In genomic region chr6:168035661-168036616, GRCh38 we compare ENCODE assay signal across 8 cellular contexts. TPM values are rescaled to one million over a fixed set of nuclear protein-coding genes. Genes with fewer than 3 reads are reported as not detected.
DNase-seq lines count a peak whose midpoint lies in the region; ATAC-seq, FAIRE-seq and TF ChIP-seq lines count a peak whose summit lies in the region.

No MANE protein-coding gene starts in this region.

- peak overlapping the region; percentile 70 for H3K27ac Mint-ChIP-seq in Calu3 (ENCODE audit: unreplicated experiment)
- H3K27ac Mint-ChIP-seq in stimulated activated naive B cell treated with anti-CD40 and anti-IgM and Interleukin-4, amounts not matched to agents 10 μg/mL and 1 μg/mL and 100 μg/mL, for 72 hours: no peak overlapping the region

- H3K4me3 ChIP-seq in bronchial epithelial cell (ENCODE audit: low read depth, low read length): peak overlapping the region; percentile 1
- peak overlapping the region in 2 of 3 donors; percentile 27 to 50 for H3K4me3 ChIP-seq in liver (ENCODE audit: low read depth in 1 of 3, low read length in 3 of 3)
- H3K4me3 ChIP-seq in upper lobe of left lung: peak overlapping the region in 3 of 4 donors; percentile 23 to 45 (median 41)

- 55% methylated on average over 29 of the region's 29 CpGs for WGBS in liver
- WGBS in upper lobe of left lung, 2 donors: 36 to 65% methylated on average over 26 to 29 of the region's 29 CpGs

- peak; percentile 22 to 52 for ATAC-seq in upper lobe of left lung (ENCODE audit: low FRiP score in 2 of 2)
- no peak for ATAC-seq in stimulated activated naive B cell treated with anti-CD40 and anti-IgM and Interleukin-4, amounts not matched to agents 10 μg/mL and 1 μg/mL and 100 μg/mL, for 72 hours (replicated peaks)
- no peak for ATAC-seq in GM21723 (IDR thresholded peaks at IDR 0.05; ENCODE audit: unreplicated experiment)

- H3K27me3 Mint-ChIP-seq in Calu3 (ENCODE audit: unreplicated experiment): peaks cover 14% of the 10 kb centered on the region
- H3K27me3 Mint-ChIP-seq in stimulated activated naive B cell treated with anti-CD40 and anti-IgM and Interleukin-4, amounts not matched to agents 10 μg/mL and 1 μg/mL and 100 μg/mL, for 72 hours: peaks cover 30 to 35% of the 10 kb centered on the region in 2 donors

- peaks cover 4% of the 10 kb centered on the region for H3K9me3 Mint-ChIP-seq in Calu3 (ENCODE audit: low read depth, unreplicated experiment)
- peaks cover 16 to 18% of the 10 kb centered on the region in 2 donors for H3K9me3 Mint-ChIP-seq in stimulated activated naive B cell treated with anti-CD40 and anti-IgM and Interleukin-4, amounts not matched to agents 10 μg/mL and 1 μg/mL and 100 μg/mL, for 72 hours

- H3K27ac ChIP-seq in liver (ENCODE audit: low read depth in 1 of 2, low read length in 2 of 2) (peak overlapping the region; percentile 43 to 76), upper lobe of left lung (peak overlapping the region; percentile 68 to 80 (median 76))

- H3K4me1 ChIP-seq in liver (ENCODE audit: control insufficient read depth in 4 of 4, insufficient read depth in 4 of 4, low read length in 3 of 4) (peaks cover 0 to 6% (median 4%) of the 10 kb centered on the region in 4 donors), upper lobe of left lung (peaks cover 13 to 22% (median 15%) of the 10 kb centered on the region in 4 donors)

- H3K9ac ChIP-seq in liver (ENCODE audit: low read depth in 1 of 2, low read length in 2 of 2): no peak overlapping the region

- H3K27me3 ChIP-seq in bronchial epithelial cell (ENCODE audit: control insufficient read depth, insufficient read depth, low read length) (no peaks in the 10 kb centered on the region), liver (ENCODE audit: control insufficient read depth in 4 of 4, insufficient read depth in 4 of 4, low read length in 3 of 4) (no peaks in the 10 kb centered on the region), upper lobe of left lung (no peaks in the 10 kb centered on the region)

- H3K36me3 ChIP-seq in bronchial epithelial cell (ENCODE audit: control insufficient read depth, insufficient read depth, low read length): no peaks in the 10 kb centered on the region
- H3K36me3 ChIP-seq in liver (ENCODE audit: control insufficient read depth in 4 of 4, insufficient read depth in 3 of 4, low read depth in 1 of 4, low read length in 3 of 4): no peaks in the 10 kb centered on the region
- H3K36me3 ChIP-seq in upper lobe of left lung: no peaks in the 10 kb centered on the region

- peaks cover 16 to 36% (median 17%) of the 10 kb centered on the region in 4 donors for H3K9me3 ChIP-seq in liver (ENCODE audit: control insufficient read depth in 4 of 4, low read length in 3 of 4)
- peaks cover 20 to 26% (median 25%) of the 10 kb centered on the region in 4 donors for H3K9me3 ChIP-seq in upper lobe of left lung

- intact Hi-C loops in Calu3 (cut with micrococcal nuclease; ENCODE audit: unreplicated experiment): loop anchor here (10.0 kb wide), 2 partner anchors 71 to 101 kb away; no protein-coding TSS in a partner anchor

- FAIRE-seq in bronchial epithelial cell (lab: Jason Lieb, UNC): no peak

- no peak for TF ChIP-seq RAD21 in liver (IDR thresholded peaks at IDR 0.05)

- H3K36me3 Mint-ChIP-seq in Calu3 (ENCODE audit: insufficient read depth, unreplicated experiment): peaks cover 16% of the 10 kb centered on the region
- peaks cover 3% of the 10 kb centered on the region in 2 donors for H3K36me3 Mint-ChIP-seq in stimulated activated naive B cell treated with anti-CD40 and anti-IgM and Interleukin-4, amounts not matched to agents 10 μg/mL and 1 μg/mL and 100 μg/mL, for 72 hours

- no TSS peak for BruUV-seq in Calu3 (replicated peaks; lab: Mats Ljungman, UMichigan)

- CTCF ChIA-PET in Calu3 (lab: Charles Lee): interaction anchor here (0.6 to 1.0 kb wide), 2 partner anchors 12 to 28 kb away, joined by 3 to 7 read pairs; no protein-coding TSS in a partner anchor

- peaks cover 22% of the 10 kb centered on the region for H3K4me1 Mint-ChIP-seq in Calu3 (ENCODE audit: low read depth, unreplicated experiment)
- H3K4me1 Mint-ChIP-seq in stimulated activated naive B cell treated with anti-CD40 and anti-IgM and Interleukin-4, amounts not matched to agents 10 μg/mL and 1 μg/mL and 100 μg/mL, for 72 hours: no peaks in the 10 kb centered on the region

- TF ChIP-seq POLR2A in upper lobe of left lung (IDR thresholded peaks at IDR 0.05): no peak

- H3K4me3 Mint-ChIP-seq in Calu3 (ENCODE audit: low read depth, unreplicated experiment): peak overlapping the region; percentile 87
- no peak overlapping the region for H3K4me3 Mint-ChIP-seq in stimulated activated naive B cell treated with anti-CD40 and anti-IgM and Interleukin-4, amounts not matched to agents 10 μg/mL and 1 μg/mL and 100 μg/mL, for 72 hours

- DNase-seq in Calu3: peak; percentile 47
- peak; percentile 73 for DNase-seq in NCI-H2029 treated with DMSO at 0.1 percent for 48 hours (lab: John Stamatoyannopoulos, UW)
- DNase-seq in bronchial epithelial cell (ENCODE audit: low read depth): no peak
- DNase-seq in upper lobe of left lung: no peak
- no peak for DNase-seq in stimulated activated naive B cell treated with anti-CD40 and anti-IgM and Interleukin-4, amounts not matched to agents 10 μg/mL and 1 μg/mL and 100 μg/mL, for 72 hours
- no peak for DNase-seq in UCSD-AML1 (lab: John Stamatoyannopoulos, UW; ENCODE audit: unreplicated experiment)

- TF ChIP-seq CTCF in Calu3 (IDR thresholded peaks at IDR 0.05; ENCODE audit: unreplicated experiment) (no peak), bronchial epithelial cell (IDR thresholded peaks at IDR 0.05; ENCODE audit: insufficient read depth, low read length, severe bottlenecking) (no peak), liver (IDR thresholded peaks at IDR 0.05; ENCODE audit: low read depth, low read length, missing input control) (no peak), upper lobe of left lung (IDR thresholded peaks at IDR 0.05) (no peak)

- TF ChIP-seq EP300 in upper lobe of left lung (IDR thresholded peaks at IDR 0.05): peak in 3 of 4 donors; percentile 39 to 73 (median 58)

TF ChIP-seq in liver, 16 proteins besides CTCF, POLR2A, EP300 and RAD21 (continues in another document):
- TF ChIP-seq EGR1 (IDR thresholded peaks at IDR 0.05; ENCODE audit: low read depth in 2 of 2) (no peak), SP1 (IDR thresholded peaks at IDR 0.05) (no peak), HNF4G (IDR thresholded peaks at IDR 0.05) (no peak), YY1 (IDR thresholded peaks at IDR 0.05) (no peak), REST (IDR thresholded peaks at IDR 0.05) (no peak), TAF1 (conservative IDR thresholded peaks at IDR 0.05) (no peak), RXRA (IDR thresholded peaks at IDR 0.05) (no peak), NR2F2 (IDR thresholded peaks at IDR 0.05) (no peak), FOXA2 (IDR thresholded peaks at IDR 0.05) (no peak), FOXA1 (IDR thresholded peaks at IDR 0.05) (no peak), ATF3 (IDR thresholded peaks at IDR 0.05) (no peak), HNF4A (conservative IDR thresholded peaks at IDR 0.05) (no peak), JUND (IDR thresholded peaks at IDR 0.05) (no peak)

RNA-seq across cellular contexts. Expression of gene KIF25, which starts 38.5 kb away (rescaled TPM):
- total RNA-seq in Calu3 (2022) (not detected in 2 replicates), bronchial epithelial cell (not detected in 2 replicates), liver (not detected), upper lobe of left lung (under 1 TPM in 3 of 6 donors, not detected in 3; 0.17 to 0.54 (median 0.30) TPM)
- polyA plus RNA-seq in liver: under 1 TPM in 1 of 2 donors, not detected in 1; 0.05 TPM

RNA-seq across cellular contexts. Expression of gene FRMD1, which starts 43.1 kb away (rescaled TPM):
- total RNA-seq in Calu3 (2022): not detected in 2 replicates
- not detected in 2 replicates for total RNA-seq in bronchial epithelial cell
- total RNA-seq in liver: under 1 TPM; 0.09 to 0.17 TPM
- under 1 TPM; 0.04 to 0.15 TPM for polyA plus RNA-seq in liver
- not detected for total RNA-seq in upper lobe of left lung

Comparison
In these comparisons a context has a peak if more than half of its experiments do, and no peak if none do; other contexts are left out.
1. DNase-seq: peak in Calu3 (single experiment) and NCI-H2029 treated with DMSO at 0.1 percent for 48 hours (single experiment); none in bronchial epithelial cell (single experiment), upper lobe of left lung (0 of 2), stimulated activated naive B cell treated with anti-CD40 and anti-IgM and Interleukin-4, amounts not matched to agents 10 μg/mL and 1 μg/mL and 100 μg/mL, for 72 hours (single experiment) and UCSD-AML1 (single experiment).
2. ATAC-seq: peak in upper lobe of left lung (2 of 2); none in stimulated activated naive B cell treated with anti-CD40 and anti-IgM and Interleukin-4, amounts not matched to agents 10 μg/mL and 1 μg/mL and 100 μg/mL, for 72 hours (0 of 2) and GM21723 (single experiment).
3. Peak in every context shown above with its lines, with median percentiles within 50 percentile points of each other: H3K4me3 ChIP-seq.